In the genomic region with DNA sequence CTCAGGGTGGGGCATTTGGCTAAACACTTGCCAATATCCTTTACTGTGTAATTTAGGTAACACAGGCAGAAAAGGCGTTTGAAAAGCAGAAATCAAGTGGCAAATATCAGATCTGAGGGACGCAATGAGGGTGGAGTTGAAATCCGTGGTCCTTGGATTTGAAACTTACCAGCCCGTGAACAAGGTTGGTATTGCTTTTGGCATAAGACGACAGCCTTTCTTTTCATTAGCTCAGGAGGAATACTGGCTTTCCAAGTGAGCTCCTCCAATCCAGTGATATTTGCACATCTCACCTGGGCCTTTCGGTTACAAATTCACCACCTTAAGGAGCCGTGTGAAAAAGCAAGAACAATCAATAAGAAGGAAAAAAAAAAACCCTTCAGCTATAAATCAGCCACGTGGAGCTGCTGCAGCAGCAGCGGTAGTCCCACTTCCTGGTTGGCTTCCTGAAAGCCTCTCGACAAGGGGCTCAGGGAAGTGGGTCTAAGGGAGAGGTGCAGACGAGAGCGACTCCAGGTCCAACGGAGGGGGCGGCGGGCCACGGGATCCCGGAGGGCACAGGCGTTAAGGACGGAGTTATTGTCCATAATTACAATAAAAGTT, we compare ENCODE assay signal across 8 cellular contexts. TPM values are rescaled to one million over a fixed set of nuclear protein-coding genes. Genes with fewer than 3 reads are reported as not detected.
DNase-seq lines count a peak whose midpoint lies in the region; ATAC-seq, FAIRE-seq and TF ChIP-seq lines count a peak whose summit lies in the region.

No MANE protein-coding gene starts in this region.

- peak overlapping the region; percentile 90 for H3K9ac ChIP-seq in HUES64 (ENCODE audit: low read depth, low read length)

- no peaks in the 10 kb centered on the region for H3K27me3 Mint-ChIP-seq in Calu3 (ENCODE audit: unreplicated experiment)

- in situ Hi-C loops in SK-MEL-5 (cut with HindIII; ENCODE audit: low pct_unique_long_range_greater_than_20kb, low sequenced_read_pairs) = no loop called here
- in situ Hi-C loops in brain microvascular endothelial cell (cut with HindIII; ENCODE audit: low pct_ligation_motif_present, low sequenced_read_pairs) = no loop called here

- TF ChIP-seq CTCF in Calu3 (IDR thresholded peaks at IDR 0.05; ENCODE audit: unreplicated experiment) = no peak
- TF ChIP-seq CTCF in brain microvascular endothelial cell (IDR thresholded peaks at IDR 0.05; ENCODE audit: low read depth, low read length, missing control alignments) = no peak

- H3K27me3 ChIP-seq in HUES64 (ENCODE audit: insufficient read depth, low read length) (no peaks in the 10 kb centered on the region), brain microvascular endothelial cell (replicated peaks) (no peaks in the 10 kb centered on the region), small intestine (ENCODE audit: control insufficient read depth in 2 of 2, insufficient read depth in 2 of 2, low read length in 2 of 2) (no peaks in the 10 kb centered on the region)

- BruUV-seq in Calu3 (replicated peaks; lab: Mats Ljungman, UMichigan) = TSS peak; percentile 64

- CTCF ChIA-PET in Calu3 (lab: Charles Lee) = interaction anchor here (0.6 to 1.7 kb wide), 12 partner anchors 14 to 154 kb away, joined by 3 to 9 read pairs (median 3); no protein-coding TSS in a partner anchor

- H3K27ac ChIP-seq in HUES64 (ENCODE audit: low read depth, low read length) (peak overlapping the region; percentile 88), brain microvascular endothelial cell (peak overlapping the region; percentile 40), small intestine (ENCODE audit: low read depth in 1 of 2, low read length in 1 of 2) (peak overlapping the region; percentile 89 to 93)

- no peaks in the 10 kb centered on the region for H3K9me3 ChIP-seq in HUES64 (ENCODE audit: insufficient read depth, low read depth, low read length)
- no peaks in the 10 kb centered on the region for H3K9me3 ChIP-seq in small intestine (ENCODE audit: control insufficient read depth, low read depth)

- peaks cover 25% of the 10 kb centered on the region for H3K36me3 Mint-ChIP-seq in Calu3 (ENCODE audit: insufficient read depth, unreplicated experiment)

- no peak for FAIRE-seq in small intestine (lab: Jason Lieb, UNC)

- peaks cover 16% of the 10 kb centered on the region for H3K4me1 Mint-ChIP-seq in Calu3 (ENCODE audit: low read depth, unreplicated experiment)

- DNase-seq in Calu3 (peak; percentile 45), SK-MEL-5 (ENCODE audit: low read depth, low spot score) (peak; percentile 68), brain microvascular endothelial cell (no peak), iPS-NIHi7 (ENCODE audit: extremely low spot score) (peak; percentile 59), small intestine (peak; percentile 85)

- no peaks in the 10 kb centered on the region for H3K9me3 Mint-ChIP-seq in Calu3 (ENCODE audit: low read depth, unreplicated experiment)

- intact Hi-C loops in Calu3 (cut with micrococcal nuclease; ENCODE audit: unreplicated experiment) = no loop called here

- 4% methylated on average over 19 of the region's 19 CpGs for WGBS in HUES64
- WGBS in small intestine, 3 donors = 0 to 4% (median 2%) methylated on average over 19 of the region's 19 CpGs

- H3K4me3 ChIP-seq in HUES64 (ENCODE audit: low read length) (peak overlapping the region; percentile 88), brain microvascular endothelial cell (ENCODE audit: low read depth, low read length) (peak overlapping the region; percentile 84), small intestine (ENCODE audit: low read depth in 1 of 2, low read length in 2 of 2) (peak overlapping the region; percentile 91 to 98)

- peak overlapping the region; percentile 89 for H3K4me3 Mint-ChIP-seq in Calu3 (ENCODE audit: low read depth, unreplicated experiment)

- peaks cover 16% of the 10 kb centered on the region for H3K36me3 ChIP-seq in HUES64 (ENCODE audit: insufficient read depth, low read length)
- H3K36me3 ChIP-seq in brain microvascular endothelial cell (replicated peaks) = no peaks in the 10 kb centered on the region
- no peaks in the 10 kb centered on the region for H3K36me3 ChIP-seq in small intestine (ENCODE audit: control insufficient read depth in 2 of 2, insufficient read depth in 2 of 2, low read length in 2 of 2)

- ATAC-seq in GM19351 (IDR thresholded peaks at IDR 0.05; ENCODE audit: unreplicated experiment) = peak; percentile 5
- no peak for ATAC-seq in GM18519 (IDR thresholded peaks at IDR 0.05; ENCODE audit: low FRiP score, unreplicated experiment)

- H3K27ac Mint-ChIP-seq in Calu3 (ENCODE audit: unreplicated experiment) = peak overlapping the region; percentile 96

- H3K4me1 ChIP-seq in HUES64 (ENCODE audit: insufficient read depth, low read length) (peaks cover 30% of the 10 kb centered on the region), small intestine (ENCODE audit: control insufficient read depth in 2 of 2, insufficient read depth in 1 of 2, low read depth in 1 of 2, low read length in 1 of 2) (peaks cover 5 to 8% of the 10 kb centered on the region in 2 donors)

RNA-seq across cellular contexts. Expression of gene GALNT7, which starts 0.7 kb away (rescaled TPM):
- total RNA-seq in Calu3 (2022) = 47.7 and 51.6 TPM in 2 replicates
- polyA plus RNA-seq in HUES64 (2013, experiment 1 of 2) = 43.8 TPM
- 39.5 TPM for polyA plus RNA-seq in HUES64 (2013, experiment 2 of 2)
- total RNA-seq in SK-MEL-5 (2014; rRNA removed; shearing (Covaris generic)) = 22.1 and 23.7 TPM in 2 replicates
- polyA plus RNA-seq in SK-MEL-5 (2015; cell fraction: cytosol; rRNA removed) = 18.8 and 27.0 TPM in 2 replicates
- 46.4 and 54.0 TPM in 2 replicates for polyA plus RNA-seq in SK-MEL-5 (2015; cell fraction: nucleus; rRNA removed)
- polyA plus RNA-seq in small intestine = 10 to 100 TPM in 2 of 3 donors, 1 to 10 TPM in 1; 10.0 to 22.3 (median 16.8) TPM

Comparison
In these comparisons a context has a peak if more than half of its experiments do, and no peak if none do; other contexts are left out.
1. H3K27ac ChIP-seq: peak in every context shown above with its lines; median percentile 91 in small intestine; 88 in HUES64; 40 in brain microvascular endothelial cell.